ENCODE assay signal across 36 cellular contexts in the genomic region with DNA sequence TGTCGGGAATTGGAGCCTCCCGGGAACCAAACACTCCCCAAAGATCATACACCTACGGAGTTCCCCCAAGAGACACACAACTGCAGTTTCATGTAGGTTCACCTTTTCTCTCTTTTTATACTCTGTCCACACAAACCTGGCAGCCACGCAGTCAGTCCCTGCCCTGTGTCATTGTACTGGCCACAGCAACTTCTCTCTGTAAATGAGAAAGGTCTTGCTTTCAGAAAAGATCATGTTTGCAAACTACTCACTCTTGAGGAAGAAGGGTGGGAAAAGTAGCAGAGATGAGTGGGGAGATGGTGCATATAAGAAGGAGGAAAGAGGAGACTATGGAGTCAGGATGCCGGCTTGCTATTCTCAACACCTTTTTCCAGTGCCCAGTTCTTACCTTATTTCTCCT. TPM values are rescaled to one million over a fixed set of nuclear protein-coding genes. Genes with fewer than 3 reads are reported as not detected.
"Had no signal": no experiment of that assay in that cellular context is flagged by ENCODE, and none has a peak within 500 bp of the region (broad histone marks: within the 10 kb centered on the region; RNA-seq: fewer than 3 reads in every experiment).

No MANE protein-coding gene starts in this region.

- H3K27me3 ChIP-seq: neural progenitor cell, ovary, spleen, suprapubic skin, testis, tibial artery, transverse colon, upper lobe of right lung, uterus had no signal

- H3K9ac ChIP-seq: neural progenitor cell, parathyroid adenoma had no signal

- H3K27me3 Mint-ChIP-seq: progenitor cell of endocrine pancreas; stimulated activated memory B cell treated with anti-CD40 and anti-IgM and Interleukin-4, amounts not matched to agents 10 μg/mL and 1 μg/mL and 100 μg/mL, for 72 hours; stimulated activated naive CD8-positive, alpha-beta T cell treated with anti-CD3 and anti-CD28 coated beads, Interleukin-15, amount 100 ng/mL, for 72 hours; type B pancreatic cell had no signal

- H3K4me3 ChIP-seq: neural progenitor cell, ovary, psoas muscle, skin epidermis, smooth muscle cell, spleen, suprapubic skin, testis, tibial artery, transverse colon, upper lobe of right lung, uterus had no signal

- H3K4me2 ChIP-seq: neural progenitor cell, smooth muscle cell had no signal

- H3K79me2 ChIP-seq: parathyroid adenoma had no signal

- H3K36me3 Mint-ChIP-seq: natural killer cell; neural progenitor cell; stimulated activated memory B cell treated with anti-CD40 and anti-IgM and Interleukin-4, amounts not matched to agents 10 μg/mL and 1 μg/mL and 100 μg/mL, for 72 hours; type B pancreatic cell had no signal

- DNase-seq: natural killer cell; occipital lobe; ovary; posterior cingulate gyrus; psoas muscle; right cardiac atrium; spleen; stimulated activated CD4-positive, alpha-beta T cell treated with anti-CD3 and anti-CD28 coated beads, Interleukin-12 subunit alpha, Interleukin-12 subunit beta, amount 100 ng/mL, for 4 hours; stimulated activated CD4-positive, alpha-beta T cell treated with anti-CD3 and anti-CD28 coated beads, Interleukin-1b, Interleukin-23, amount 100 ng/mL, for 48 hours; stimulated activated CD4-positive, alpha-beta T cell treated with anti-CD3 and anti-CD28 coated beads, Interleukin-4, amount 100 ng/mL, for 1 hour; stimulated activated CD4-positive, alpha-beta T cell treated with anti-CD3 and anti-CD28 coated beads, Interleukin-4, amount 100 ng/mL, for 4 hours; stimulated activated CD8-positive, alpha-beta memory T cell treated with anti-CD3 and anti-CD28 coated beads, Interleukin-4, amount 100 ng/mL, for 48 hours; stimulated activated naive CD4-positive, alpha-beta T cell; stimulated activated naive CD8-positive, alpha-beta T cell treated with anti-CD3 and anti-CD28 coated beads, Interleukin-15, amount 100 ng/mL, for 72 hours; stimulated activated naive CD8-positive, alpha-beta T cell treated with anti-CD3 and anti-CD28 coated beads, Interleukin-15, Interleukin-2, amounts not matched to agents 100 U/mL and 50 U/mL, for 24 hours; substantia nigra; testis; tibial artery; transverse colon; upper lobe of right lung; uterus had no signal

- H3K36me3 ChIP-seq: neural progenitor cell, ovary, uterus had no signal

- H3K4me3 Mint-ChIP-seq: natural killer cell; nephron; neural progenitor cell; stimulated activated memory B cell treated with anti-CD40 and anti-IgM and Interleukin-4, amounts not matched to agents 10 μg/mL and 1 μg/mL and 100 μg/mL, for 72 hours; stimulated activated naive CD8-positive, alpha-beta T cell treated with anti-CD3 and anti-CD28 coated beads, Interleukin-15, amount 100 ng/mL, for 72 hours; type B pancreatic cell had no signal

- H3K27ac ChIP-seq: neural progenitor cell, ovary, parathyroid adenoma, psoas muscle, skin epidermis, suprapubic skin, testis, tibial artery, transverse colon, upper lobe of right lung, uterus had no signal

- H3K27ac Mint-ChIP-seq: natural killer cell; nephron; neural progenitor cell; progenitor cell of endocrine pancreas; stimulated activated memory B cell treated with anti-CD40 and anti-IgM and Interleukin-4, amounts not matched to agents 10 μg/mL and 1 μg/mL and 100 μg/mL, for 72 hours; stimulated activated naive CD8-positive, alpha-beta T cell treated with anti-CD3 and anti-CD28 coated beads, Interleukin-15, amount 100 ng/mL, for 72 hours; type B pancreatic cell had no signal

- H3K4me1 ChIP-seq: neural progenitor cell, parathyroid adenoma, psoas muscle, suprapubic skin, testis, transverse colon, upper lobe of right lung, uterus had no signal

- ATAC-seq: natural killer cell; psoas muscle; sciatic nerve; stimulated activated memory B cell treated with anti-CD40 and anti-IgM and Interleukin-4, amounts not matched to agents 10 μg/mL and 1 μg/mL and 100 μg/mL, for 72 hours; stimulated activated naive CD8-positive, alpha-beta T cell treated with anti-CD3 and anti-CD28 coated beads, Interleukin-15, amount 100 ng/mL, for 72 hours; stimulated activated naive CD8-positive, alpha-beta T cell treated with anti-CD3 and anti-CD28 coated beads, Interleukin-15, Interleukin-2, amounts not matched to agents 100 U/mL and 50 U/mL, for 24 hours; upper lobe of right lung had no signal

- H3K4me1 Mint-ChIP-seq: natural killer cell; nephron; stimulated activated naive CD8-positive, alpha-beta T cell treated with anti-CD3 and anti-CD28 coated beads, Interleukin-15, amount 100 ng/mL, for 72 hours had no signal

- H2AFZ ChIP-seq: neural progenitor cell, parathyroid adenoma had no signal

- H3K9me3 ChIP-seq: ovary, psoas muscle, suprapubic skin, testis, tibial artery, transverse colon, upper lobe of right lung, uterus had no signal

- H3K9me3 Mint-ChIP-seq: natural killer cell; nephron; stimulated activated memory B cell treated with anti-CD40 and anti-IgM and Interleukin-4, amounts not matched to agents 10 μg/mL and 1 μg/mL and 100 μg/mL, for 72 hours; stimulated activated naive CD8-positive, alpha-beta T cell treated with anti-CD3 and anti-CD28 coated beads, Interleukin-15, amount 100 ng/mL, for 72 hours; type B pancreatic cell had no signal

RNA-seq across cellular contexts. Expression of a gene that starts 46.8 kb away (rescaled TPM):
- total RNA-seq: natural killer cell, occipital lobe, osteoblast, ovary, progenitor cell of endocrine pancreas, psoas muscle, renal cortical epithelial cell, right cardiac atrium, sciatic nerve, smooth muscle cell, spleen, suprapubic skin, transverse colon, upper lobe of right lung, urinary bladder, uterus had no signal
- polyA plus RNA-seq: neural cell, ovary, right cardiac atrium, smooth muscle cell, urinary bladder had no signal

RNA-seq across cellular contexts. Expression of a gene that starts 57.4 kb away (rescaled TPM):
- total RNA-seq: natural killer cell, occipital lobe, osteoblast, ovary, progenitor cell of endocrine pancreas, psoas muscle, renal cortical epithelial cell, right cardiac atrium, sciatic nerve, smooth muscle cell, suprapubic skin, transverse colon, upper lobe of right lung, urinary bladder, uterus had no signal
- polyA plus RNA-seq: neural cell, ovary, psoas muscle, right cardiac atrium, smooth muscle cell, thymus, urinary bladder had no signal
